In the genomic region with DNA sequence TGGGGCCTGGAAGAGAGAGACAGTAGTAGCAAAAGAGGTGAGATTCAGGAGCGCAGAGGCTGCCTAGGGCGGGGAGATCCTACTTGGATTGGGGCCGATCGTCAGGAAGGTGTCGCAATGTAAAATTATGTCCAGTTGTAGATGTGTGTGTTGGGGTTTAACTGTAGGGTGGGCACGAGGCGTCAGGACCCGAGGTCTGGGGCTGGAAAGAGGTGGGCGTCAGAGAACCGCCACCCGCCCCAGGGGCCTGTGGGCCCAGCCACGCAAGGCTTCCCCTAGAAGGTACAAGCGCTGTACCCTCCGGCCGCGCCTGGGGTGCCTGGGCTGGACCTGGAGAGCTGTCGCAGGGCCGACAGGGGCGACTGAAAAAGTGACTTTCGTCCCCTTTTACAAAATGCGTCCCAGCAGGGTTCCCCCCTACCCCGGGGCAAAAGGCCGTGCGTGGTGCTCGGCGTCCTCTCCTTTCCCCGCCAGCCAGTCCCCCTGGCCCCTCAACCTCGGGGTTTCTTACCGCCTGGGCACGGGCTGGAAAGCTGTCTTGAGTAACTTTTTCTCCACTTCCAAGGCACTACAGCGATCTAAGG, we compare ENCODE assay signal across 10 cellular contexts.
DNase-seq lines count a peak whose midpoint lies in the region; ATAC-seq and TF ChIP-seq lines count a peak whose summit lies in the region.
"Had no signal": no experiment of that assay in that cellular context is flagged by ENCODE, and none has a peak within 500 bp of the region (broad histone marks: within the 10 kb centered on the region; RNA-seq: fewer than 3 reads in every experiment).

No MANE protein-coding gene starts in this region.

- DNase-seq in AG04449 (ENCODE audit: low read depth, low spot score) (no peak), HFF-Myc (ENCODE audit: extremely low read depth, low read depth) (no peak), ecto neural progenitor cell (ENCODE audit: low spot score) (peak; percentile 60), LoVo (ENCODE audit: low spot score) (no peak), AG08395 (ENCODE audit: low spot score) (no peak)
- DNase-seq: activated T-cell treated with anti-CD3 and anti-CD28 coated beads, Interleukin-2, amount 50 U/mL, for 24 hours; PC-3 had no signal

- H3K36me3 ChIP-seq in mucosa of stomach (ENCODE audit: control insufficient read depth, insufficient read depth, low read length), result no peaks in the 10 kb centered on the region

- POLR2A ChIA-PET in AG04449 (lab: Yijun Ruan, JAX), result interaction anchor here (3.9 kb wide), 1 partner anchor 647 kb away, joined by 28 read pairs; a partner anchor contains a TSS

- no peaks in the 10 kb centered on the region for H3K9me3 ChIP-seq in mucosa of stomach (ENCODE audit: control insufficient read depth, low read length)

- ATAC-seq in HG02938 (IDR thresholded peaks at IDR 0.05; ENCODE audit: unreplicated experiment) (no peak), HG02759 (IDR thresholded peaks at IDR 0.05; ENCODE audit: unreplicated experiment) (no peak)
- ATAC-seq: PC-3 had no signal

- peaks cover 24% of the 10 kb centered on the region for H3K4me1 ChIP-seq in mucosa of stomach (ENCODE audit: control insufficient read depth, insufficient read depth, low read length)

- TF ChIP-seq CTCF in AG04449 (IDR thresholded peaks at IDR 0.05; ENCODE audit: insufficient read depth, low read length, missing control alignments) (no peak), HFF-Myc (IDR thresholded peaks at IDR 0.05; ENCODE audit: low read depth, low read length, missing control alignments) (no peak)

- peaks cover 82% of the 10 kb centered on the region for H3K27me3 ChIP-seq in mucosa of stomach (ENCODE audit: control insufficient read depth, insufficient read depth, low read length)

- peak overlapping the region; percentile 15 for H3K9ac ChIP-seq in mucosa of stomach (ENCODE audit: low read length)

- H3K4me3 ChIP-seq in AG04449 (ENCODE audit: low read depth, low read length) (peak overlapping the region; percentile 76), HFF-Myc (replicated peaks; ENCODE audit: low read depth, low read length) (peak overlapping the region; percentile 75), mucosa of stomach (ENCODE audit: low read length) (no peak overlapping the region)

- CTCF ChIA-PET in AG04449 (lab: Yijun Ruan, JAX), result interaction anchor here (1.2 to 7.5 kb wide), 5 partner anchors 10 to 734 kb away, joined by 3 to 42 read pairs (median 6); no protein-coding TSS in a partner anchor
